ENCODE assay signal across 9 cellular contexts in genomic region chr3:146218880-146219866, GRCh38. TPM values are rescaled to one million over a fixed set of nuclear protein-coding genes. Genes with fewer than 3 reads are reported as not detected.
A peak's percentile ranks its signal among the peaks of the same experiment; 100 is the strongest.
DNase-seq lines count a peak whose midpoint lies in the region; ATAC-seq lines count a peak whose summit lies in the region.
"Had no signal": no experiment of that assay in that cellular context is flagged by ENCODE, and none has a peak within 500 bp of the region (broad histone marks: within the 10 kb centered on the region; RNA-seq: fewer than 3 reads in every experiment).

No MANE protein-coding gene starts in this region.

- peak; percentile 56 for ATAC-seq in GM21723 (IDR thresholded peaks at IDR 0.05; ENCODE audit: unreplicated experiment)
- no peak for ATAC-seq in left ventricle myocardium superior
- no peak for ATAC-seq in stimulated activated naive B cell treated with anti-CD40 and anti-IgM and Interleukin-4, amounts not matched to agents 10 μg/mL and 1 μg/mL and 100 μg/mL, for 72 hours (replicated peaks)
- ATAC-seq in GM21786 (IDR thresholded peaks at IDR 0.05; ENCODE audit: unreplicated experiment): no peak

- intact Hi-C loops in left ventricle myocardium superior (cut with micrococcal nuclease): loop anchor here (5.0 kb wide), 1 partner anchor 108 kb away; no protein-coding TSS in a partner anchor

- no peaks in the 10 kb centered on the region for H3K4me1 Mint-ChIP-seq in stimulated activated naive B cell treated with anti-CD40 and anti-IgM and Interleukin-4, amounts not matched to agents 10 μg/mL and 1 μg/mL and 100 μg/mL, for 72 hours

- H3K4me3 Mint-ChIP-seq in stimulated activated naive B cell treated with anti-CD40 and anti-IgM and Interleukin-4, amounts not matched to agents 10 μg/mL and 1 μg/mL and 100 μg/mL, for 72 hours: no peak overlapping the region

- peaks cover 0 to 5% of the 10 kb centered on the region in 2 donors for H3K27me3 Mint-ChIP-seq in stimulated activated naive B cell treated with anti-CD40 and anti-IgM and Interleukin-4, amounts not matched to agents 10 μg/mL and 1 μg/mL and 100 μg/mL, for 72 hours

- H3K27ac Mint-ChIP-seq in stimulated activated naive B cell treated with anti-CD40 and anti-IgM and Interleukin-4, amounts not matched to agents 10 μg/mL and 1 μg/mL and 100 μg/mL, for 72 hours: no peak overlapping the region

- H3K36me3 Mint-ChIP-seq in stimulated activated naive B cell treated with anti-CD40 and anti-IgM and Interleukin-4, amounts not matched to agents 10 μg/mL and 1 μg/mL and 100 μg/mL, for 72 hours: no peaks in the 10 kb centered on the region

- no peaks in the 10 kb centered on the region for H3K9me3 Mint-ChIP-seq in stimulated activated naive B cell treated with anti-CD40 and anti-IgM and Interleukin-4, amounts not matched to agents 10 μg/mL and 1 μg/mL and 100 μg/mL, for 72 hours

- DNase-seq in DMS114 treated with DMSO at 0.1 percent for 48 hours (lab: John Stamatoyannopoulos, UW; ENCODE audit: unreplicated experiment): peak; percentile 19
- DNase-seq in NCI-H82 (lab: John Stamatoyannopoulos, UW): peak; percentile 59
- peak; percentile 32 for DNase-seq in activated naive CD4-positive, alpha-beta T cell treated with Interleukin-2 at 50 U/mL for 16 hours
- peak; percentile 23 for DNase-seq in left ventricle myocardium superior
- DNase-seq in stimulated activated CD4-positive, alpha-beta T cell treated with anti-CD3 and anti-CD28 coated beads, Interleukin-2, amount 100 ng/mL, for 24 hours: peak; percentile 45 to 48
- DNase-seq in stimulated activated naive B cell treated with anti-CD40 and anti-IgM and Interleukin-4, amounts not matched to agents 10 μg/mL and 1 μg/mL and 100 μg/mL, for 72 hours: no peak

RNA-seq across cellular contexts. Expression of gene PLSCR4, which starts 31.7 kb away (rescaled TPM):
- total RNA-seq in left ventricle myocardium superior: 13.8 TPM
- total RNA-seq: activated CD8-positive, alpha-beta memory T cell treated with anti-CD3 and anti-CD28 coated beads for 36 hours had no signal

RNA-seq across cellular contexts. Expression of gene PLOD2, which starts 58.2 kb away (rescaled TPM):
- 19.2 TPM for total RNA-seq in left ventricle myocardium superior
